Comparison of ENCODE assay signal across 1 cellular context in genomic region chr4:80407246-80407645, GRCh38.
TF ChIP-seq lines count a peak whose summit lies in the region.

No MANE protein-coding gene starts in this region.

TF ChIP-seq in WTC11, 78 proteins besides CTCF, POLR2A, EP300 and RAD21 (continued from another document):
- TF ChIP-seq ZMAT4 (CRISPR knock-in tag; IDR thresholded peaks at IDR 0.05) = no peak
- no peak for TF ChIP-seq E2F4 (CRISPR knock-in tag; IDR thresholded peaks at IDR 0.05; ENCODE audit: borderline replicate concordance, low read depth)
